22 cellular contexts compared by ENCODE assay signal in the genomic region with DNA sequence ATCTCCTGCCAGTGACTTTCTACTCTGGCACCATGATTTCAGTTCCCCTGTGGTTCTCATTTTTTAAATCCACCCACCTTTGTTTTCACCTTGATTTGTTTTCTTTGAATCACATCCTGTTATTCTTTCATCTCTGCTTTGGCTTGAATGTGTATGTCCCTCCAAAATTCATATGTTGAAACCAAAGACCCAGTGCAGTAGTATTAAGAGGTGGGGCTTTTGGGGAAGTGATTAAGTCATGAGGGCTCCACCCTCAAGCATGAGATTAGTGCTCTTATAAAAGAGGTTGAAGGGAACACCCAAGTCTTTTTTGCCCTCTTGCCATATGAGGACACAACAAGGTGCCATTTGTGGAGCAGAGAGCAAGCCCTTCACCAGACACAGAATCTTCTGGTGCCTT.
DNase-seq lines count a peak whose midpoint lies in the region; TF ChIP-seq lines count a peak whose summit lies in the region.
"Had no signal": no experiment of that assay in that cellular context is flagged by ENCODE, and none has a peak within 500 bp of the region (broad histone marks: within the 10 kb centered on the region; RNA-seq: fewer than 3 reads in every experiment).

No MANE protein-coding gene starts in this region.

- no peak for DNase-seq in activated naive CD4-positive, alpha-beta T cell treated with anti-CD3 and anti-CD28 coated beads for 36 hours
- DNase-seq in activated naive CD4-positive, alpha-beta T cell treated with anti-CD3 and anti-CD28 coated beads, Interleukin-2, amount 50 U/mL, for 16 hours, result no peak
- DNase-seq in SW480 (ENCODE audit: low spot score), result peak; percentile 55
- peak; percentile 76 for DNase-seq in epithelial cell of prostate (ENCODE audit: low read depth, low spot score)
- DNase-seq in suprapubic skin (ENCODE audit: low spot score in 2 of 2), result no peak
- DNase-seq in colonic mucosa, result no peak
- DNase-seq in trophoblast cell, result no peak
- DNase-seq in cerebellar nuclear complex (lab: John Stamatoyannopoulos, UW), result no peak
- DNase-seq: activated CD4-positive, CD25-positive, alpha-beta regulatory T cell treated with anti-CD3 and anti-CD28 coated beads, Interleukin-2, amount 50 U/mL, for 72 hours; activated T-cell treated with anti-CD3 and anti-CD28 coated beads, Interleukin-2, amount 50 U/mL, for 4 hours; amygdala; DMS79 treated with DMSO at 0.1 percent for 48 hours; Karpas-422; midbrain; NCI-H1417; NCI-H748 treated with DMSO at 0.1 percent for 48 hours; stimulated activated CD4-positive, alpha-beta T cell treated with anti-CD3 and anti-CD28 coated beads, Interleukin-15, amount 100 ng/mL, for 24 hours; stimulated activated naive B cell treated with anti-CD40 and anti-IgM and Interleukin-4, amounts not matched to agents 10 μg/mL and 1 μg/mL and 100 μg/mL, for 72 hours had no signal

- peak overlapping the region; percentile 66 for H3K27ac Mint-ChIP-seq in activated naive CD4-positive, alpha-beta T cell treated with anti-CD3 and anti-CD28 coated beads for 36 hours
- H3K27ac Mint-ChIP-seq: stimulated activated naive B cell treated with anti-CD40 and anti-IgM and Interleukin-4, amounts not matched to agents 10 μg/mL and 1 μg/mL and 100 μg/mL, for 72 hours; type B pancreatic cell had no signal

- no peak overlapping the region for H3K4ac ChIP-seq in trophoblast cell (ENCODE audit: low read depth, low read length)

- H2AFZ ChIP-seq in trophoblast cell (ENCODE audit: insufficient read depth, low read length, poor library complexity), result no peak overlapping the region

- no peak overlapping the region for H3K4me3 Mint-ChIP-seq in activated naive CD4-positive, alpha-beta T cell treated with anti-CD3 and anti-CD28 coated beads for 36 hours
- H3K4me3 Mint-ChIP-seq: activated T-cell treated with anti-CD3 and anti-CD28 coated beads, Interleukin-2, amount 50 U/mL, for 4 hours; central memory CD8-positive, alpha-beta T cell; stimulated activated naive B cell treated with anti-CD40 and anti-IgM and Interleukin-4, amounts not matched to agents 10 μg/mL and 1 μg/mL and 100 μg/mL, for 72 hours; type B pancreatic cell had no signal

- no peak overlapping the region for H2BK120ac ChIP-seq in trophoblast cell (ENCODE audit: insufficient read depth, low read length, poor library complexity)

- H4K91ac ChIP-seq in trophoblast cell (ENCODE audit: low read depth, low read length), result no peak overlapping the region

- H3K79me2 ChIP-seq in trophoblast cell (ENCODE audit: control insufficient read depth, insufficient read depth, low read length, poor library complexity), result no peaks in the 10 kb centered on the region

- H3K4me3 ChIP-seq in suprapubic skin, result no peak overlapping the region
- no peak overlapping the region for H3K4me3 ChIP-seq in colonic mucosa
- no peak overlapping the region for H3K4me3 ChIP-seq in trophoblast cell (ENCODE audit: low read depth, low read length)
- H3K4me3 ChIP-seq: SJSA1 had no signal

- H3K14ac ChIP-seq in trophoblast cell (ENCODE audit: low read length), result no peak overlapping the region

- CTCF ChIA-PET in activated naive CD4-positive, alpha-beta T cell treated with anti-CD3 and anti-CD28 coated beads for 36 hours (lab: Charles Lee), result no interaction called here

- intact Hi-C loops in activated naive CD4-positive, alpha-beta T cell treated with anti-CD3 and anti-CD28 coated beads for 36 hours (cut with micrococcal nuclease), result loop anchor here (1.0 kb wide), 1 partner anchor 9 kb away; no protein-coding TSS in a partner anchor
- intact Hi-C loops in colonic mucosa (cut with DNase I), result no loop called here

- TF ChIP-seq EP300 in suprapubic skin (IDR thresholded peaks at IDR 0.05), result no peak

- H2BK12ac ChIP-seq in trophoblast cell (ENCODE audit: low read length), result no peak overlapping the region

- peaks cover 3% of the 10 kb centered on the region for H3K79me1 ChIP-seq in trophoblast cell (ENCODE audit: low read length)

- H3K9ac ChIP-seq in colonic mucosa (ENCODE audit: low read depth in 2 of 2, low read length in 2 of 2) (no peak overlapping the region), trophoblast cell (ENCODE audit: low read length) (no peak overlapping the region)

- H4K8ac ChIP-seq in trophoblast cell (ENCODE audit: low read depth, low read length), result no peak overlapping the region

- H3K9me3 ChIP-seq in suprapubic skin (no peaks in the 10 kb centered on the region), colonic mucosa (no peaks in the 10 kb centered on the region), trophoblast cell (ENCODE audit: insufficient read depth, low read depth, low read length) (no peaks in the 10 kb centered on the region)
- H3K9me3 ChIP-seq: SJSA1 had no signal

- H2BK5ac ChIP-seq in trophoblast cell (ENCODE audit: low read depth, low read length, poor library complexity), result no peak overlapping the region

- H3K27me3 ChIP-seq in suprapubic skin (no peaks in the 10 kb centered on the region), colonic mucosa (no peaks in the 10 kb centered on the region), trophoblast cell (ENCODE audit: insufficient read depth, low read length) (no peaks in the 10 kb centered on the region)
- H3K27me3 ChIP-seq: foreskin keratinocyte, SJSA1 had no signal

- no peak for TF ChIP-seq POLR2A in suprapubic skin (IDR thresholded peaks at IDR 0.05)

- H3K27me3 Mint-ChIP-seq in activated naive CD4-positive, alpha-beta T cell treated with anti-CD3 and anti-CD28 coated beads for 36 hours (ENCODE audit: low read depth), result no peaks in the 10 kb centered on the region
- H3K27me3 Mint-ChIP-seq: central memory CD8-positive, alpha-beta T cell; stimulated activated naive B cell treated with anti-CD40 and anti-IgM and Interleukin-4, amounts not matched to agents 10 μg/mL and 1 μg/mL and 100 μg/mL, for 72 hours; type B pancreatic cell had no signal

- no peak overlapping the region for H2AK5ac ChIP-seq in trophoblast cell (ENCODE audit: low read length)

- H3K4me1 ChIP-seq in suprapubic skin, result no peaks in the 10 kb centered on the region
- H3K4me1 ChIP-seq in colonic mucosa, result no peaks in the 10 kb centered on the region
- H3K4me1 ChIP-seq in trophoblast cell (ENCODE audit: control insufficient read depth in 1 of 2, insufficient read depth in 2 of 2, low read length in 2 of 2), result peaks cover 0 to 2% of the 10 kb centered on the region in 2 experiments
- H3K4me1 ChIP-seq: SJSA1 had no signal

- peaks cover 24% of the 10 kb centered on the region for H3K4me1 Mint-ChIP-seq in activated naive CD4-positive, alpha-beta T cell treated with anti-CD3 and anti-CD28 coated beads for 36 hours (ENCODE audit: low read depth)

- TF ChIP-seq CTCF in suprapubic skin (IDR thresholded peaks at IDR 0.05) (no peak), colonic mucosa (IDR thresholded peaks at IDR 0.05) (no peak)

- H3K36me3 ChIP-seq in suprapubic skin, result no peaks in the 10 kb centered on the region
- no peaks in the 10 kb centered on the region for H3K36me3 ChIP-seq in colonic mucosa
- no peaks in the 10 kb centered on the region for H3K36me3 ChIP-seq in trophoblast cell (ENCODE audit: control insufficient read depth in 1 of 2, insufficient read depth in 2 of 2, low read length in 2 of 2)
- H3K36me3 ChIP-seq: SJSA1 had no signal

- H3K27ac ChIP-seq in epithelial cell of prostate, result peak overlapping the region; percentile 94
- peak overlapping the region; percentile 24 for H3K27ac ChIP-seq in suprapubic skin
- no peak overlapping the region for H3K27ac ChIP-seq in colonic mucosa
- H3K27ac ChIP-seq in trophoblast cell (ENCODE audit: low read depth, low read length), result no peak overlapping the region
- H3K27ac ChIP-seq: foreskin keratinocyte, SJSA1 had no signal

- no peak overlapping the region for H3K23ac ChIP-seq in trophoblast cell (ENCODE audit: low read length)

- no peak overlapping the region for H4K12ac ChIP-seq in trophoblast cell (ENCODE audit: low read depth, low read length)

- H3K36me3 Mint-ChIP-seq in activated naive CD4-positive, alpha-beta T cell treated with anti-CD3 and anti-CD28 coated beads for 36 hours (ENCODE audit: low read depth), result peaks cover 29% of the 10 kb centered on the region
- H3K36me3 Mint-ChIP-seq: type B pancreatic cell had no signal

- peaks cover 13% of the 10 kb centered on the region for H3K9me3 Mint-ChIP-seq in activated naive CD4-positive, alpha-beta T cell treated with anti-CD3 and anti-CD28 coated beads for 36 hours

- no peak overlapping the region for H3K4me2 ChIP-seq in trophoblast cell (ENCODE audit: low read length)

- no peak overlapping the region for H3K18ac ChIP-seq in trophoblast cell (ENCODE audit: low read length)

Comparison
In these comparisons a context has a peak if more than half of its experiments do, and no peak if none do; other contexts are left out.
1. DNase-seq: peak in SW480 (single experiment) and epithelial cell of prostate (single experiment); none in activated naive CD4-positive, alpha-beta T cell treated with anti-CD3 and anti-CD28 coated beads for 36 hours (single experiment), activated naive CD4-positive, alpha-beta T cell treated with anti-CD3 and anti-CD28 coated beads, Interleukin-2, amount 50 U/mL, for 16 hours (single experiment), suprapubic skin (0 of 2), colonic mucosa (single experiment), trophoblast cell (0 of 2) and cerebellar nuclear complex (0 of 2).
2. H3K27ac ChIP-seq: peak in epithelial cell of prostate (single experiment) and suprapubic skin (single experiment); none in colonic mucosa (single experiment) and trophoblast cell (single experiment).